ENCODE assay signal across 22 cellular contexts in the genomic region with DNA sequence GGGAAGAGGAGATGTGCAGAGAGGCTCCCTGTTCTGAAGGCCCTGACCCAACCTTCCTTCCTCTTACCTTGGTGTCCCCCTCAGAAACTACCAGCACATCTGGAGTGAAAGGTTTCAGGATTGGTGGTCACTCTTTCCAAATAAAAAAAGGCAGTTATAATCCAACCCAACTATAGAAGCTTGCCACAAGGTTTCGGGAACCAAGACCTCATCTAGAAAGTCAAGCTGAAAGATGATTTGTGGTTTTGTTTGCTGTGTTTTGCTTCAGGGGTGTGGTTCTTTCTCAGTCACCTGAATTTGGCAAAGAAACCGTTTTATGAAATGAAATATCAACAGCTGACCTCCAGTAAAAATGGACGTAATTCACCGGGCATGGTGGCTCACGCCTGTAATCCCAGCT. TPM values are rescaled to one million over a fixed set of nuclear protein-coding genes. Genes with fewer than 3 reads are reported as not detected.
DNase-seq lines count a peak whose midpoint lies in the region; ATAC-seq, FAIRE-seq and TF ChIP-seq lines count a peak whose summit lies in the region.
"Had no signal": no experiment of that assay in that cellular context is flagged by ENCODE, and none has a peak within 500 bp of the region (broad histone marks: within the 10 kb centered on the region; RNA-seq: fewer than 3 reads in every experiment).

No MANE protein-coding gene starts in this region.

- RAD21 ChIA-PET in GM12878 (lab: Charles Lee; ENCODE audit: unreplicated experiment), result interaction anchor here (0.7 kb wide), 1 partner anchor 522 kb away, joined by 3 read pairs; no protein-coding TSS in a partner anchor

- peaks cover 89% of the 10 kb centered on the region for H3K36me3 Mint-ChIP-seq in Caco-2 (ENCODE audit: insufficient read depth, unreplicated experiment)

- H3K27ac ChIP-seq in Karpas-422 (ENCODE audit: low read length), result no peak overlapping the region
- H3K27ac ChIP-seq in GM12878 (ENCODE audit: control insufficient read depth, insufficient read depth), result no peak overlapping the region
- no peak overlapping the region for H3K27ac ChIP-seq in psoas muscle
- H3K27ac ChIP-seq: BLaER1, HL-60 had no signal

- TF ChIP-seq POLR2A in GM12891 (IDR thresholded peaks at IDR 0.05; ENCODE audit: low read depth, low read length), result no peak
- TF ChIP-seq POLR2A in GM12878 (IDR thresholded peaks at IDR 0.05; ENCODE audit: low read depth, low read length), result no peak

- H4K20me1 ChIP-seq in Karpas-422 (ENCODE audit: insufficient read depth, low read depth, low read length) (no peaks in the 10 kb centered on the region), GM12878 (ENCODE audit: control insufficient read depth, insufficient read depth) (no peaks in the 10 kb centered on the region)
- H4K20me1 ChIP-seq: BLaER1 had no signal

- H3K9me3 Mint-ChIP-seq in Caco-2 (ENCODE audit: unreplicated experiment), result no peaks in the 10 kb centered on the region

- H3K36me3 ChIP-seq in Caco-2 (ENCODE audit: control insufficient read depth, insufficient read depth, low read length) (peaks cover 13% of the 10 kb centered on the region), Karpas-422 (ENCODE audit: insufficient read depth, low read length) (peaks cover 29% of the 10 kb centered on the region), GM12878 (ENCODE audit: control insufficient read depth in 2 of 2, insufficient read depth in 2 of 2, low read length in 1 of 2) (peaks cover 10 to 21% of the 10 kb centered on the region in 2 experiments), psoas muscle (ENCODE audit: insufficient read depth in 1 of 2, low read depth in 1 of 2) (peaks cover 6 to 92% of the 10 kb centered on the region in 2 donors)

- no peak overlapping the region for H3K27ac Mint-ChIP-seq in Caco-2 (ENCODE audit: unreplicated experiment)

- 44% methylated on average over 5 of the region's 5 CpGs for WGBS in GM12878 (ENCODE audit: insufficient coverage, insufficient replicate concordance, low lambda C conversion rate, missing lambda C conversion rate)
- WGBS in psoas muscle, 3 donors, result 72 to 92% (median 76%) methylated on average over 5 of the region's 5 CpGs

- H3K27me3 Mint-ChIP-seq in Caco-2 (ENCODE audit: insufficient read depth, unreplicated experiment), result no peaks in the 10 kb centered on the region
- H3K27me3 Mint-ChIP-seq: CD4-positive, alpha-beta memory T cell had no signal

- CTCF ChIA-PET in Caco-2 (lab: Charles Lee) (no interaction called here), GM12878 (lab: Yijun Ruan, JAX) (no interaction called here)

- no peaks in the 10 kb centered on the region for H3K4me1 Mint-ChIP-seq in Caco-2 (ENCODE audit: low read depth, unreplicated experiment)

- POLR2A ChIA-PET in Caco-2 (lab: Charles Lee) (no interaction called here), GM12878 (lab: Charles Lee) (no interaction called here)

- TF ChIP-seq CTCF in Caco-2 (IDR thresholded peaks at IDR 0.05; ENCODE audit: insufficient read depth in 1 of 2, low read depth in 1 of 2, low read length in 1 of 2, severe bottlenecking in 1 of 2, unreplicated experiment in 1 of 2) (no peak), GM12878 (IDR thresholded peaks at IDR 0.05 in 2 of 3, conservative IDR thresholded peaks at IDR 0.05 in 1 of 3; ENCODE audit: control insufficient read depth in 2 of 3, extremely low read depth in 1 of 3, insufficient read depth in 1 of 3, low read depth in 3 of 3, low read length in 3 of 3) (no peak), psoas muscle (IDR thresholded peaks at IDR 0.05) (no peak)

- H3K4me3 Mint-ChIP-seq in Caco-2 (ENCODE audit: unreplicated experiment), result no peak overlapping the region
- H3K4me3 Mint-ChIP-seq: CD4-positive, alpha-beta memory T cell had no signal

- H3K9ac ChIP-seq in Karpas-422 (ENCODE audit: low read length), result no peak overlapping the region
- no peak overlapping the region for H3K9ac ChIP-seq in GM12878 (ENCODE audit: control insufficient read depth, insufficient read depth, low read length)
- H3K9ac ChIP-seq: BLaER1, SK-N-SH had no signal

- SMC1A ChIA-PET in GM12878 (lab: Charles Lee; ENCODE audit: uncharacterized antibody, unreplicated experiment), result no interaction called here

- intact Hi-C loops in Caco-2 (cut with micrococcal nuclease; ENCODE audit: unreplicated experiment), result no loop called here
- intact Hi-C loops in GM12878 (cut with micrococcal nuclease; ENCODE audit: unreplicated experiment), result no loop called here
- intact Hi-C loops in psoas muscle (cut with DNase I), result loop anchor here in 1 of 2 donors (5.0 kb wide), 1 partner anchor 57 kb away; no protein-coding TSS in a partner anchor

- H3K79me2 ChIP-seq in Karpas-422 (ENCODE audit: low read length), result no peaks in the 10 kb centered on the region
- no peaks in the 10 kb centered on the region for H3K79me2 ChIP-seq in GM12878 (ENCODE audit: control insufficient read depth, insufficient read depth, low read length)

- H3K4me1 ChIP-seq in Caco-2 (no peaks in the 10 kb centered on the region), Karpas-422 (ENCODE audit: low read length) (no peaks in the 10 kb centered on the region), GM12878 (ENCODE audit: control insufficient read depth, insufficient read depth, low read length) (peaks cover 3% of the 10 kb centered on the region), psoas muscle (no peaks in the 10 kb centered on the region)
- H3K4me1 ChIP-seq: BLaER1 had no signal

- no peaks in the 10 kb centered on the region for H3K9me2 ChIP-seq in Karpas-422 (replicated peaks; ENCODE audit: insufficient read depth, low read length)
- H3K9me2 ChIP-seq: SK-N-SH had no signal

- no peak for TF ChIP-seq RAD21 in GM12878 (IDR thresholded peaks at IDR 0.05; ENCODE audit: insufficient read depth, low read depth, low read length)

- H3K27me3 ChIP-seq in Caco-2 (replicated peaks; ENCODE audit: control insufficient read depth, insufficient read depth, low read length), result no peaks in the 10 kb centered on the region
- no peaks in the 10 kb centered on the region for H3K27me3 ChIP-seq in Karpas-422 (ENCODE audit: low read length)
- no peaks in the 10 kb centered on the region for H3K27me3 ChIP-seq in GM12878 (replicated peaks in 1 of 2; ENCODE audit: control insufficient read depth in 2 of 2, insufficient read depth in 2 of 2, low read length in 1 of 2)
- no peaks in the 10 kb centered on the region for H3K27me3 ChIP-seq in psoas muscle (ENCODE audit: insufficient read depth in 3 of 3, low read length in 2 of 3)
- H3K27me3 ChIP-seq: BLaER1 had no signal

- ATAC-seq in GM12878 (peak; percentile 68), psoas muscle (no peak)
- ATAC-seq: Panc1 had no signal

- H3K4me2 ChIP-seq in Karpas-422 (ENCODE audit: low read depth, low read length, poor library complexity, severe bottlenecking) (no peak overlapping the region), GM12878 (ENCODE audit: control insufficient read depth, insufficient read depth) (no peak overlapping the region)
- H3K4me2 ChIP-seq: BLaER1, SK-N-SH had no signal

- H3K4me3 ChIP-seq in Caco-2 (ENCODE audit: low read depth, low read length) (no peak overlapping the region), Karpas-422 (ENCODE audit: low read length) (no peak overlapping the region), GM12878 (no peak overlapping the region), psoas muscle (no peak overlapping the region)
- H3K4me3 ChIP-seq: BLaER1 had no signal

- no peak for DNase-seq in Caco-2
- DNase-seq in GM12891 (ENCODE audit: insufficient read length, low spot score), result no peak
- DNase-seq in Karpas-422, result peak; percentile 33
- DNase-seq in GM12878 (ENCODE audit: low read depth, low spot score), result no peak
- DNase-seq in psoas muscle, result no peak
- DNase-seq in kidney tubule cell (ENCODE audit: low spot score), result no peak
- no peak for DNase-seq in activated effector memory CD4-positive, alpha-beta T cell treated with Interleukin-2 at 50 U/mL for 16 hours
- DNase-seq: ACHN; CD4-positive, alpha-beta memory T cell; DND-41; KBM-7; NCI-H1417; NCI-H1694 treated with DMSO at 0.1 percent for 48 hours; NCI-H2107; NCI-H446 treated with DMSO at 0.1 percent for 48 hours; NCI-H526 treated with DMSO at 0.1 percent for 48 hours; SIG-M5; SK-N-SH had no signal

- BruUV-seq in Caco-2 (replicated peaks; lab: Mats Ljungman, UMichigan), result TSS peak; percentile 25
- BruUV-seq in GM12878 (replicated peaks; lab: Mats Ljungman, UMichigan), result no TSS peak

- TF ChIP-seq EP300 in GM12878 (IDR thresholded peaks at IDR 0.05; ENCODE audit: borderline replicate concordance in 1 of 2, control insufficient read depth in 1 of 2, low read depth in 2 of 2, low read length in 2 of 2), result no peak

- in situ Hi-C loops in GM12878 (cut with MboI), result no loop called here

- H3K9me3 ChIP-seq in Caco-2, result no peaks in the 10 kb centered on the region
- no peaks in the 10 kb centered on the region for H3K9me3 ChIP-seq in Karpas-422 (ENCODE audit: low read length)
- H3K9me3 ChIP-seq in GM12878 (replicated peaks; ENCODE audit: control insufficient read depth, insufficient read depth, low read length), result no peaks in the 10 kb centered on the region
- H3K9me3 ChIP-seq in psoas muscle, result no peaks in the 10 kb centered on the region
- H3K9me3 ChIP-seq: SK-N-SH had no signal

- H2AFZ ChIP-seq in Karpas-422 (ENCODE audit: low read length) (no peak overlapping the region), GM12878 (ENCODE audit: control insufficient read depth, low read depth, low read length) (no peak overlapping the region)

- FAIRE-seq in GM12891 (lab: Jason Lieb, UNC), result peak; percentile 50
- peak; percentile 52 for FAIRE-seq in GM12878 (lab: Jason Lieb, UNC)
- FAIRE-seq: H54 had no signal

RNA-seq across cellular contexts. Expression of gene SHMT1, which starts 19.3 kb away (rescaled TPM):
- total RNA-seq in Caco-2 (2022) (69.4 and 72.4 TPM in 2 replicates), GM12878 (2014; rRNA removed) (36.6 and 38.8 TPM in 2 replicates), GM12878 (2014; rRNA removed; fragmentation: Illumina TruSeq; extraction: Trizol) (23.5 and 27.2 TPM in 2 replicates), GM12878 (2021) (34.9 and 38.0 TPM in 2 replicates), psoas muscle (10 to 100 TPM; 11.9 to 15.1 (median 14.4) TPM)
- 18.3 TPM for polyA plus RNA-seq in GM12891 (2012; ENCODE audit: low read depth, missing spikeins)
- 16.7 and 17.7 TPM in 2 replicates for total RNA-seq in Karpas-422 (2014; rRNA removed; shearing (Covaris generic); ENCODE audit: low replicate concordance)
- total RNA-seq in GM12878 (2013; cell fraction: nucleolus; rRNA removed), result 29.6 and 32.0 TPM in 2 replicates
- polyA plus RNA-seq in GM12878 (2011; ENCODE audit: low read depth), result 10.1 TPM
- polyA plus RNA-seq in GM12878 (2011; rRNA removed) (14.6 and 21.7 TPM in 2 replicates), GM12878 (2014; fragmentation: Illumina TruSeq; extraction: Trizol) (21.9 and 31.3 TPM in 2 replicates), GM12878 (2014; fragmentation: Nextera tagmentation; extraction: Ambion mirVana) (1 to 10 TPM; 5.2 to 7.5 TPM), GM12878 (2014; rRNA removed) (38.0 and 39.6 TPM in 2 replicates), GM12878 (2016; fragmentation: Nextera tagmentation; extraction: Ambion mirVana) (10 to 100 TPM; 59.7 to 60.1 TPM), psoas muscle (10 to 100 TPM in 2 of 3 donors, 1 to 10 TPM in 1; 8.3 to 20.8 (median 12.4) TPM)
- polyA plus RNA-seq in GM12878 (2011; cell fraction: cytosol; rRNA removed), result 26.3 and 29.8 TPM in 2 replicates
- polyA plus RNA-seq in GM12878 (2011; cell fraction: nucleus; rRNA removed), result 27.3 and 41.9 TPM in 2 replicates
- 16.7 and 18.9 TPM in 2 replicates for polyA plus RNA-seq in GM12878 (2012)
- 16.3 and 23.0 TPM in 2 replicates for polyA minus RNA-seq in GM12878 (2011; rRNA and poly(A)+ RNA removed)
- 10.0 and 12.3 TPM in 2 replicates for polyA minus RNA-seq in GM12878 (2011; cell fraction: cytosol; rRNA and poly(A)+ RNA removed)
- 9.3 and 23.3 TPM in 2 replicates for polyA minus RNA-seq in GM12878 (2011; cell fraction: nucleus; rRNA and poly(A)+ RNA removed)

RNA-seq across cellular contexts. Expression of gene SMCR8, which starts 28.9 kb away (rescaled TPM):
- total RNA-seq in Caco-2 (2022) (28.4 TPM in 2 replicates), GM12878 (2014; rRNA removed) (10.4 and 11.6 TPM in 2 replicates), GM12878 (2014; rRNA removed; fragmentation: Illumina TruSeq; extraction: Trizol) (9.6 and 10.9 TPM in 2 replicates), GM12878 (2021) (14.6 and 16.4 TPM in 2 replicates), psoas muscle (10 to 100 TPM in 3 of 4 donors, 1 to 10 TPM in 1; 8.0 to 14.4 (median 12.2) TPM)
- polyA plus RNA-seq in GM12891 (2012; ENCODE audit: low read depth, missing spikeins), result 7.8 TPM
- total RNA-seq in Karpas-422 (2014; rRNA removed; shearing (Covaris generic); ENCODE audit: low replicate concordance), result 12.7 and 14.4 TPM in 2 replicates
- total RNA-seq in GM12878 (2013; cell fraction: nucleolus; rRNA removed), result 18.5 and 19.9 TPM in 2 replicates
- polyA plus RNA-seq in GM12878 (2011; ENCODE audit: low read depth), result 7.6 TPM
- polyA plus RNA-seq in GM12878 (2011; rRNA removed) (5.3 and 6.4 TPM in 2 replicates), GM12878 (2014; fragmentation: Illumina TruSeq; extraction: Trizol) (12.1 and 13.4 TPM in 2 replicates), GM12878 (2014; fragmentation: Nextera tagmentation; extraction: Ambion mirVana) (under 1 TPM; 0.52 to 0.77 TPM), GM12878 (2014; rRNA removed) (9.7 and 9.9 TPM in 2 replicates), GM12878 (2016; fragmentation: Nextera tagmentation; extraction: Ambion mirVana) (1 to 10 TPM; 4.5 to 4.7 TPM), psoas muscle (10 to 100 TPM in 1 of 3 donors, 1 to 10 TPM in 2; 3.9 to 23.4 (median 6.8) TPM)
- polyA plus RNA-seq in GM12878 (2011; cell fraction: cytosol; rRNA removed), result 7.0 and 7.7 TPM in 2 replicates
- 8.9 and 10.0 TPM in 2 replicates for polyA plus RNA-seq in GM12878 (2011; cell fraction: nucleus; rRNA removed)
- 10.2 and 10.3 TPM in 2 replicates for polyA plus RNA-seq in GM12878 (2012)
- 10.2 and 14.8 TPM in 2 replicates for polyA minus RNA-seq in GM12878 (2011; rRNA and poly(A)+ RNA removed)
- polyA minus RNA-seq in GM12878 (2011; cell fraction: cytosol; rRNA and poly(A)+ RNA removed), result 5.1 TPM in 2 replicates
- 8.0 and 12.5 TPM in 2 replicates for polyA minus RNA-seq in GM12878 (2011; cell fraction: nucleus; rRNA and poly(A)+ RNA removed)

RNA-seq across cellular contexts. Expression of gene TOP3A, which starts 29.2 kb away (rescaled TPM):
- 73.7 and 81.1 TPM in 2 replicates for total RNA-seq in Caco-2 (2022)
- polyA plus RNA-seq in GM12891 (2012; ENCODE audit: low read depth, missing spikeins), result 19.0 TPM
- 19.0 and 34.9 TPM in 2 replicates for total RNA-seq in Karpas-422 (2014; rRNA removed; shearing (Covaris generic); ENCODE audit: low replicate concordance)
- total RNA-seq in GM12878 (2013; cell fraction: nucleolus; rRNA removed), result 164 and 173 TPM in 2 replicates
- 32.8 and 39.5 TPM in 2 replicates for total RNA-seq in GM12878 (2014; rRNA removed)
- 31.3 and 33.6 TPM in 2 replicates for total RNA-seq in GM12878 (2014; rRNA removed; fragmentation: Illumina TruSeq; extraction: Trizol)
- 50.0 and 51.9 TPM in 2 replicates for total RNA-seq in GM12878 (2021)
- polyA plus RNA-seq in GM12878 (2011; ENCODE audit: low read depth), result 21.7 TPM
- 21.6 and 25.3 TPM in 2 replicates for polyA plus RNA-seq in GM12878 (2011; rRNA removed)
- 19.3 and 20.7 TPM in 2 replicates for polyA plus RNA-seq in GM12878 (2011; cell fraction: cytosol; rRNA removed)
- 38.3 and 45.7 TPM in 2 replicates for polyA plus RNA-seq in GM12878 (2011; cell fraction: nucleus; rRNA removed)
- polyA plus RNA-seq in GM12878 (2012), result 21.7 and 22.5 TPM in 2 replicates
- polyA plus RNA-seq in GM12878 (2014; fragmentation: Illumina TruSeq; extraction: Trizol), result 22.8 and 30.8 TPM in 2 replicates
- polyA plus RNA-seq in GM12878 (2014; fragmentation: Nextera tagmentation; extraction: Ambion mirVana), result 10 to 100 TPM in 1 of 2 experiments, 1 to 10 TPM in 1; 4.2 to 11.5 TPM
- polyA plus RNA-seq in GM12878 (2014; rRNA removed), result 30.0 and 30.2 TPM in 2 replicates
- 10 to 100 TPM; 35.3 to 39.4 TPM for polyA plus RNA-seq in GM12878 (2016; fragmentation: Nextera tagmentation; extraction: Ambion mirVana)
- 46.9 and 51.2 TPM in 2 replicates for polyA minus RNA-seq in GM12878 (2011; rRNA and poly(A)+ RNA removed)
- polyA minus RNA-seq in GM12878 (2011; cell fraction: cytosol; rRNA and poly(A)+ RNA removed), result 11.1 and 19.5 TPM in 2 replicates
- polyA minus RNA-seq in GM12878 (2011; cell fraction: nucleus; rRNA and poly(A)+ RNA removed), result 39.4 and 60.5 TPM in 2 replicates
- 10 to 100 TPM in 3 of 4 donors, 1 to 10 TPM in 1; 8.8 to 21.3 (median 14.1) TPM for total RNA-seq in psoas muscle
- polyA plus RNA-seq in psoas muscle, result 10 to 100 TPM; 10.5 to 24.3 (median 13.6) TPM

RNA-seq across cellular contexts. Expression of gene EVPLL, which starts 33.6 kb away (rescaled TPM):
- not detected in 2 replicates for total RNA-seq in Caco-2 (2022)
- not detected for polyA plus RNA-seq in GM12891 (2012; ENCODE audit: low read depth, missing spikeins)
- not detected in 2 replicates for total RNA-seq in Karpas-422 (2014; rRNA removed; shearing (Covaris generic); ENCODE audit: low replicate concordance)
- not detected in 2 replicates for total RNA-seq in GM12878 (2013; cell fraction: nucleolus; rRNA removed)
- not detected in 2 replicates for total RNA-seq in GM12878 (2014; rRNA removed)
- total RNA-seq in GM12878 (2014; rRNA removed; fragmentation: Illumina TruSeq; extraction: Trizol), result not detected in 2 replicates
- total RNA-seq in GM12878 (2021), result not detected in 2 replicates
- not detected for polyA plus RNA-seq in GM12878 (2011; ENCODE audit: low read depth)
- not detected in 2 replicates for polyA plus RNA-seq in GM12878 (2011; rRNA removed)
- not detected in 2 replicates for polyA plus RNA-seq in GM12878 (2011; cell fraction: cytosol; rRNA removed)
- not detected in 2 replicates for polyA plus RNA-seq in GM12878 (2011; cell fraction: nucleus; rRNA removed)
- polyA plus RNA-seq in GM12878 (2012), result not detected in 2 replicates
- polyA plus RNA-seq in GM12878 (2014; fragmentation: Illumina TruSeq; extraction: Trizol), result not detected in 2 replicates
- polyA plus RNA-seq in GM12878 (2014; fragmentation: Nextera tagmentation; extraction: Ambion mirVana), result not detected
- not detected in 2 replicates for polyA plus RNA-seq in GM12878 (2014; rRNA removed)
- not detected for polyA plus RNA-seq in GM12878 (2016; fragmentation: Nextera tagmentation; extraction: Ambion mirVana)
- polyA minus RNA-seq in GM12878 (2011; rRNA and poly(A)+ RNA removed), result not detected in 2 replicates
- not detected in 2 replicates for polyA minus RNA-seq in GM12878 (2011; cell fraction: cytosol; rRNA and poly(A)+ RNA removed)
- polyA minus RNA-seq in GM12878 (2011; cell fraction: nucleus; rRNA and poly(A)+ RNA removed), result not detected in 2 replicates
- total RNA-seq in psoas muscle, result not detected
- polyA plus RNA-seq in psoas muscle, result under 1 TPM in 1 of 3 donors, not detected in 2; 0.03 TPM
- total RNA-seq: CD4-positive, alpha-beta memory T cell had no signal
- polyA plus RNA-seq: CD4-positive, alpha-beta memory T cell; SK-N-SH had no signal
